In genomic region chr12:91239497-91239896, GRCh38 we compare ENCODE assay signal across 25 cellular contexts. TPM values are rescaled to one million over a fixed set of nuclear protein-coding genes. Genes with fewer than 3 reads are reported as not detected.
DNase-seq lines count a peak whose midpoint lies in the region; ATAC-seq and TF ChIP-seq lines count a peak whose summit lies in the region.
"Had no signal": no experiment of that assay in that cellular context is flagged by ENCODE, and none has a peak within 500 bp of the region (broad histone marks: within the 10 kb centered on the region; RNA-seq: fewer than 3 reads in every experiment).

No MANE protein-coding gene starts in this region.

- POLR2A ChIA-PET in MCF 10A (lab: Yijun Ruan, JAX): interaction anchor here (0.8 kb wide), 1 partner anchor 10 kb away, joined by 3 read pairs; no protein-coding TSS in a partner anchor

- H3K4me3 Mint-ChIP-seq in MCF 10A (ENCODE audit: unreplicated experiment): no peak overlapping the region
- H3K4me3 Mint-ChIP-seq in neural progenitor cell: no peak overlapping the region
- H3K4me3 Mint-ChIP-seq: activated CD4-positive, alpha-beta memory T cell treated with anti-CD3 and anti-CD28 coated beads for 36 hours; CD4-positive, alpha-beta memory T cell; stimulated activated naive CD8-positive, alpha-beta T cell treated with anti-CD3 and anti-CD28 coated beads, Interleukin-15, Interleukin-2, amounts not matched to agents 100 ng/mL and 50 ng/mL, for 24 hours; T-cell had no signal

- peaks cover 16% of the 10 kb centered on the region for H3K27me3 Mint-ChIP-seq in MCF 10A (ENCODE audit: insufficient read depth, unreplicated experiment)
- peaks cover 5% of the 10 kb centered on the region for H3K27me3 Mint-ChIP-seq in neural progenitor cell (ENCODE audit: insufficient read depth, low read depth)
- H3K27me3 Mint-ChIP-seq: activated CD4-positive, alpha-beta memory T cell treated with anti-CD3 and anti-CD28 coated beads for 36 hours; CD4-positive, alpha-beta memory T cell; stimulated activated naive CD8-positive, alpha-beta T cell treated with anti-CD3 and anti-CD28 coated beads, Interleukin-15, Interleukin-2, amounts not matched to agents 100 ng/mL and 50 ng/mL, for 24 hours had no signal

- no TSS peak for BruUV-seq in MCF 10A (replicated peaks; lab: Mats Ljungman, UMichigan)

- H3K27me3 ChIP-seq in breast epithelium (no peaks in the 10 kb centered on the region), neural progenitor cell (no peaks in the 10 kb centered on the region)
- H3K27me3 ChIP-seq: tibial artery had no signal

- H3K9me3 ChIP-seq in breast epithelium: no peaks in the 10 kb centered on the region
- no peaks in the 10 kb centered on the region for H3K9me3 ChIP-seq in neural progenitor cell (ENCODE audit: low read depth)
- H3K9me3 ChIP-seq: tibial artery had no signal

- no peak for TF ChIP-seq POLR2A in breast epithelium (IDR thresholded peaks at IDR 0.05)

- DNase-seq in breast epithelium (ENCODE audit: low spot score in 2 of 2): no peak
- DNase-seq in MCF 10A (ENCODE audit: unreplicated experiment): no peak
- no peak for DNase-seq in left cardiac atrium
- no peak for DNase-seq in neural progenitor cell (ENCODE audit: low spot score)
- DNase-seq in NCI-H748 (lab: John Stamatoyannopoulos, UW; ENCODE audit: unreplicated experiment): no peak
- no peak for DNase-seq in stimulated activated CD4-positive, alpha-beta T cell treated with anti-CD3 and anti-CD28 coated beads, Interleukin-12 subunit alpha, Interleukin-12 subunit beta, amount 100 ng/mL, for 4 hours
- DNase-seq in NCI-H1436 treated with DMSO at 0.1 percent for 48 hours (lab: John Stamatoyannopoulos, UW): no peak
- DNase-seq in NCI-H1930 (lab: John Stamatoyannopoulos, UW): no peak
- DNase-seq: activated CD4-positive, alpha-beta memory T cell treated with anti-CD3 and anti-CD28 coated beads for 36 hours; activated CD8-positive, alpha-beta memory T cell treated with anti-CD3 and anti-CD28 coated beads, Interleukin-2, amount 50 U/mL, for 48 hours; AML-193; CD4-positive, alpha-beta memory T cell; cerebellar nuclear complex; effector CD4-positive, alpha-beta T cell; foreskin melanocyte; NCI-H1105; NCI-H446 treated with DMSO at 0.1 percent for 48 hours; occipital lobe; SIG-M5; T-cell; tibial artery had no signal

- H4K20me1 ChIP-seq in neural progenitor cell (ENCODE audit: low read depth): no peaks in the 10 kb centered on the region

- intact Hi-C loops in breast epithelium (cut with DNase I; ENCODE audit: low total_unique reads) (no loop called here), MCF 10A (cut with micrococcal nuclease) (no loop called here), left cardiac atrium (cut with DNase I) (no loop called here)

- no peak overlapping the region for H3K9ac ChIP-seq in neural progenitor cell

- H3F3A ChIP-seq in neural progenitor cell (ENCODE audit: low read depth): no peaks in the 10 kb centered on the region

- H3K4me1 ChIP-seq in breast epithelium (no peaks in the 10 kb centered on the region), neural progenitor cell (peaks cover 6% of the 10 kb centered on the region)

- H2AFZ ChIP-seq in neural progenitor cell (replicated peaks): peak overlapping the region; percentile 11

- H3K27ac ChIP-seq in breast epithelium (peak overlapping the region; percentile 13 to 26), neural progenitor cell (no peak overlapping the region)
- H3K27ac ChIP-seq: 22Rv1 had no signal

- CTCF ChIA-PET in MCF 10A (lab: Yijun Ruan, JAX): no interaction called here

- no peaks in the 10 kb centered on the region for H3K36me3 ChIP-seq in breast epithelium
- no peaks in the 10 kb centered on the region for H3K36me3 ChIP-seq in neural progenitor cell
- H3K36me3 ChIP-seq: tibial artery had no signal

- peaks cover 6% of the 10 kb centered on the region for H3K36me3 Mint-ChIP-seq in MCF 10A (ENCODE audit: insufficient read depth, unreplicated experiment)
- H3K36me3 Mint-ChIP-seq in neural progenitor cell: no peaks in the 10 kb centered on the region
- H3K36me3 Mint-ChIP-seq: activated CD4-positive, alpha-beta memory T cell treated with anti-CD3 and anti-CD28 coated beads for 36 hours; CD4-positive, alpha-beta memory T cell; T-cell had no signal

- H3K27ac Mint-ChIP-seq in MCF 10A (ENCODE audit: low read depth, unreplicated experiment) (no peak overlapping the region), neural progenitor cell (no peak overlapping the region)
- H3K27ac Mint-ChIP-seq: activated CD4-positive, alpha-beta memory T cell treated with anti-CD3 and anti-CD28 coated beads for 36 hours; activated naive CD4-positive, alpha-beta T cell treated with anti-CD3 and anti-CD28 coated beads, Interleukin-2, amount 50 U/mL, for 72 hours; activated T-helper 2 cell treated with anti-CD3 and anti-CD28 coated beads, Interferon-gamma antibody, Interleukin-2, Interleukin-4, amounts not matched to agents 10 μg/mL and 5 μg/mL and 100 μg/mL, durations not matched to agents 14 hours and 24 hours and 36 hours; CD4-positive, alpha-beta memory T cell; stimulated activated naive CD8-positive, alpha-beta T cell treated with anti-CD3 and anti-CD28 coated beads, Interleukin-15, Interleukin-2, amounts not matched to agents 100 ng/mL and 50 ng/mL, for 24 hours; T-cell had no signal

- H3K4me1 Mint-ChIP-seq in MCF 10A (ENCODE audit: insufficient read depth, unreplicated experiment) (no peaks in the 10 kb centered on the region), neural progenitor cell (peaks cover 6% of the 10 kb centered on the region)
- H3K4me1 Mint-ChIP-seq: CD4-positive, alpha-beta memory T cell; T-cell had no signal

- H3K4me2 ChIP-seq in neural progenitor cell: no peak overlapping the region

- peak; percentile 63 to 65 for ATAC-seq in left cardiac atrium
- ATAC-seq: activated naive CD4-positive, alpha-beta T cell treated with anti-CD3 and anti-CD28 coated beads, Interleukin-2, amount 50 U/mL, for 72 hours; T-cell had no signal

- H3K9me3 Mint-ChIP-seq in MCF 10A (ENCODE audit: unreplicated experiment): peaks cover 7% of the 10 kb centered on the region
- no peaks in the 10 kb centered on the region for H3K9me3 Mint-ChIP-seq in neural progenitor cell
- H3K9me3 Mint-ChIP-seq: activated CD4-positive, alpha-beta memory T cell treated with anti-CD3 and anti-CD28 coated beads for 36 hours; activated T-helper 2 cell treated with anti-CD3 and anti-CD28 coated beads, Interferon-gamma antibody, Interleukin-2, Interleukin-4, amounts not matched to agents 10 μg/mL and 5 μg/mL and 100 μg/mL, durations not matched to agents 14 hours and 24 hours and 36 hours had no signal

- TF ChIP-seq CTCF in breast epithelium (IDR thresholded peaks at IDR 0.05) (no peak), MCF 10A (IDR thresholded peaks at IDR 0.05; ENCODE audit: unreplicated experiment) (no peak), neural progenitor cell (IDR thresholded peaks at IDR 0.05) (no peak)

- H3K4me3 ChIP-seq in breast epithelium: no peak overlapping the region
- H3K4me3 ChIP-seq in neural progenitor cell: no peak overlapping the region
- H3K4me3 ChIP-seq: tibial artery had no signal

- no peaks in the 10 kb centered on the region for H3K79me2 ChIP-seq in neural progenitor cell (ENCODE audit: low read depth)

RNA-seq across cellular contexts. Expression of gene DCN, which starts 56.9 kb away (rescaled TPM):
- total RNA-seq in breast epithelium (1,000 to 10,000 TPM; 1,081 to 4,374 (median 1,702) TPM), MCF 10A (2022) (33.1 and 46.5 TPM in 2 replicates), left cardiac atrium (1,000 to 10,000 TPM; 1,324 to 1,437 TPM), neural progenitor cell (ENCODE audit: low replicate concordance) (not detected in 2 replicates)
- total RNA-seq: activated CD4-positive, alpha-beta memory T cell treated with anti-CD3 and anti-CD28 coated beads for 36 hours; activated naive CD4-positive, alpha-beta T cell treated with anti-CD3 and anti-CD28 coated beads, Interleukin-2, amount 50 U/mL, for 72 hours; activated T-helper 2 cell treated with anti-CD3 and anti-CD28 coated beads, Interferon-gamma antibody, Interleukin-2, Interleukin-4, amounts not matched to agents 10 μg/mL and 5 μg/mL and 100 μg/mL, durations not matched to agents 14 hours and 24 hours and 36 hours; CD4-positive, alpha-beta memory T cell had no signal

Comparison
In these comparisons a context has a peak if more than half of its experiments do, and no peak if none do; other contexts are left out.
1. RNA of gene DCN, which starts 56.9 kb away (total RNA-seq): 1,081 to 4,374 TPM in breast epithelium, 1,324 to 1,437 TPM in left cardiac atrium and 33.1 to 46.5 TPM in MCF 10A; not detected in neural progenitor cell; every median in the first group is over 10 times any median in the second.